ENCODE assay signal across 13 cellular contexts in the genomic region with DNA sequence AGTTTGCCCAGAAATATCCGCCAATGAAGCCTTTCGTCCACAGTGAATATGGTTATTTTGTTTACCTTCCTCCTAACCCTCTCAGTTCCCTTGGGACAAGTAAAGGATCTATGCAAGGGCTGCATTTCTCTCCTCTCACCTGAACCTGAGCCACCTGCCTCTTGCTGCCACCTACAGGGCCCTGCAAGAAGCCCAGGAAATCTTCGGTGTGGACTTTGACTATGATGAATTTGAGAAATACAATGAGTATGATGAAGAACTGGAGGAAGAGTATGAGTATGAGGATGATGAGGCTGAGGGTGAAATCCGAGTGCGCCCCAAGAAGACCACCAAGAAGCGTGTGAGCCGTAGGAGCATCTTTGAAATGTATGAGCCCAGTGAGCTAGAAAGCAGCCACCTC. TPM values are rescaled to one million over a fixed set of nuclear protein-coding genes. Genes with fewer than 3 reads are reported as not detected.
DNase-seq lines count a peak whose midpoint lies in the region; ATAC-seq, FAIRE-seq and TF ChIP-seq lines count a peak whose summit lies in the region.
"Had no signal": no experiment of that assay in that cellular context is flagged by ENCODE, and none has a peak within 500 bp of the region (broad histone marks: within the 10 kb centered on the region; RNA-seq: fewer than 3 reads in every experiment).

No MANE protein-coding gene starts in this region.

- no peak overlapping the region for H3K4me2 ChIP-seq in SK-N-SH

- H3K4me1 ChIP-seq in Caco-2, result no peaks in the 10 kb centered on the region
- H3K4me1 ChIP-seq in HEK293 (ENCODE audit: control insufficient read depth, insufficient read depth, low read length), result no peaks in the 10 kb centered on the region
- no peaks in the 10 kb centered on the region for H3K4me1 ChIP-seq in SK-N-SH (ENCODE audit: control insufficient read depth in 1 of 2, insufficient read depth in 2 of 2, low read depth in 1 of 2, low read length in 1 of 2)
- no peaks in the 10 kb centered on the region for H3K4me1 ChIP-seq in kidney (ENCODE audit: control insufficient read depth in 1 of 2, insufficient read depth in 1 of 2, low read depth in 1 of 2, low read length in 2 of 2)

- H3K36me3 Mint-ChIP-seq in Caco-2 (ENCODE audit: insufficient read depth, unreplicated experiment), result peaks cover 98% of the 10 kb centered on the region

- TF ChIP-seq CTCF in Caco-2 (IDR thresholded peaks at IDR 0.05; ENCODE audit: insufficient read depth in 1 of 2, low read depth in 1 of 2, low read length in 1 of 2, severe bottlenecking in 1 of 2, unreplicated experiment in 1 of 2), result peak in 1 of 2 experiments; percentile 88
- no peak for TF ChIP-seq CTCF in HEK293 (tag by site-specific recombination; IDR thresholded peaks at IDR 0.05)
- no peak; the same call in 1 of the 2 replicates for TF ChIP-seq CTCF in SK-N-SH (IDR thresholded peaks at IDR 0.05)
- TF ChIP-seq CTCF in kidney (IDR thresholded peaks at IDR 0.05; ENCODE audit: borderline replicate concordance, extremely low read depth, insufficient read depth), result peak; percentile 24

- TF ChIP-seq EP300 in SK-N-SH (IDR thresholded peaks at IDR 0.05; ENCODE audit: borderline replicate concordance in 1 of 2, low read depth in 1 of 2, low read length in 1 of 2), result no peak

- no peaks in the 10 kb centered on the region for H4K20me1 ChIP-seq in SK-N-SH (ENCODE audit: insufficient read depth)

- ATAC-seq in HG03469 (IDR thresholded peaks at IDR 0.05; ENCODE audit: unreplicated experiment), result no peak

- intact Hi-C loops in Caco-2 (cut with micrococcal nuclease; ENCODE audit: unreplicated experiment), result loop anchor here (1.0 kb wide), 2 partner anchors 22 to 31 kb away; partner anchors contain the start of gene BLTP2
- intact Hi-C loops in kidney (cut with DNase I), result no loop called here

- DNase-seq in Caco-2 (peak; percentile 50 to 59), SK-N-SH (no peak), kidney (no peak), superior temporal gyrus (ENCODE audit: extremely low spot score) (no peak), 8988T (no peak), UCSD-AML1 (lab: John Stamatoyannopoulos, UW; ENCODE audit: unreplicated experiment) (no peak)
- DNase-seq: activated CD4-positive, alpha-beta T cell treated with anti-CD3 and anti-CD28 coated beads, Interleukin-2, amount 50 U/mL, for 48 hours; NCI-H226; retina; stimulated activated naive CD4-positive, alpha-beta T cell treated with Interleukin-2 at 50 U/mL for 16 hours had no signal

- H2AFZ ChIP-seq in SK-N-SH (ENCODE audit: low read depth), result no peak overlapping the region

- H3K9ac ChIP-seq in SK-N-SH (no peak overlapping the region), kidney (ENCODE audit: low read length in 2 of 2) (no peak overlapping the region)

- H3K36me3 ChIP-seq in Caco-2 (ENCODE audit: control insufficient read depth, insufficient read depth, low read length) (peaks cover 18% of the 10 kb centered on the region), HEK293 (ENCODE audit: control insufficient read depth in 2 of 2, insufficient read depth in 1 of 2, low read length in 2 of 2) (peaks cover 90 to 95% of the 10 kb centered on the region in 2 experiments), SK-N-SH (replicated peaks in 1 of 2; ENCODE audit: control insufficient read depth in 1 of 2, insufficient read depth in 2 of 2, low read length in 1 of 2) (peaks cover 72 to 86% of the 10 kb centered on the region in 2 experiments), kidney (ENCODE audit: control insufficient read depth in 1 of 2, insufficient read depth in 2 of 2, low read length in 2 of 2) (peaks cover 69 to 82% of the 10 kb centered on the region in 2 donors)

- H3K9me3 ChIP-seq in Caco-2, result no peaks in the 10 kb centered on the region
- no peaks in the 10 kb centered on the region for H3K9me3 ChIP-seq in HEK293 (ENCODE audit: control insufficient read depth, insufficient read depth, low read depth, low read length)
- H3K9me3 ChIP-seq in SK-N-SH, result no peaks in the 10 kb centered on the region
- H3K9me3 ChIP-seq in kidney (ENCODE audit: control insufficient read depth in 1 of 2, low read length in 2 of 2), result no peaks in the 10 kb centered on the region

- POLR2A ChIA-PET in Caco-2 (lab: Charles Lee) (interaction anchor here (1.0 to 1.1 kb wide), 2 partner anchors 31 to 35 kb away, joined by 3 read pairs; partner anchors contain the start of gene BLTP2), HEK293 (lab: Yijun Ruan, JAX) (interaction anchor here (1.0 to 2.2 kb wide), 3 partner anchors 14 to 44 kb away, joined by 6 to 13 read pairs (median 8); partner anchors contain the start of genes RPL23A, SDF2 and SUPT6H), SK-N-SH (lab: Yijun Ruan, JAX) (no interaction called here)

- no peak overlapping the region for H3K27ac Mint-ChIP-seq in Caco-2 (ENCODE audit: unreplicated experiment)

- CTCF ChIA-PET in Caco-2 (lab: Charles Lee), result interaction anchor here (0.7 to 2.1 kb wide), 3 partner anchors 29 to 57 kb away, joined by 3 to 11 read pairs (median 8); partner anchors contain the start of gene BLTP2
- CTCF ChIA-PET in HEK293 (lab: Yijun Ruan, JAX), result interaction anchor here (0.8 to 1.9 kb wide), 7 partner anchors 14 to 135 kb away, joined by 3 to 18 read pairs (median 5); partner anchors contain the start of genes SDF2 and SUPT6H
- CTCF ChIA-PET in SK-N-SH (lab: Yijun Ruan, JAX), result interaction anchor here (1.1 to 1.9 kb wide), 4 partner anchors 14 to 49 kb away, joined by 3 to 7 read pairs (median 4); partner anchors contain the start of genes BLTP2 and SUPT6H

- H3K79me2 ChIP-seq in SK-N-SH (ENCODE audit: insufficient read depth), result peaks cover 2% of the 10 kb centered on the region; the same call in 1 of the 2 replicates

- no TSS peak for BruUV-seq in Caco-2 (replicated peaks; lab: Mats Ljungman, UMichigan)

- no peak overlapping the region for H3K4me3 Mint-ChIP-seq in Caco-2 (ENCODE audit: unreplicated experiment)
- H3K4me3 Mint-ChIP-seq: central memory CD8-positive, alpha-beta T cell had no signal

- no peak for FAIRE-seq in kidney (lab: Jason Lieb, UNC)

- no peaks in the 10 kb centered on the region for H3F3A ChIP-seq in SK-N-SH (replicated peaks; ENCODE audit: insufficient read depth)

- H3K27ac ChIP-seq in HEK293 (ENCODE audit: extremely low read depth, low read depth, low read length) (no peak overlapping the region), SK-N-SH (ENCODE audit: low read depth in 2 of 2, low read length in 1 of 2) (no peak overlapping the region), kidney (ENCODE audit: low read depth in 2 of 2, low read length in 2 of 2) (no peak overlapping the region)

- 89% methylated on average over 7 of the region's 7 CpGs for WGBS in SK-N-SH (ENCODE audit: low lambda C conversion rate)

- H3K4me3 ChIP-seq in Caco-2 (ENCODE audit: low read depth, low read length) (no peak overlapping the region), HEK293 (ENCODE audit: low read depth, low read length) (no peak overlapping the region), SK-N-SH (ENCODE audit: low read depth in 2 of 2, low read length in 1 of 2) (no peak overlapping the region), kidney (ENCODE audit: low read length in 2 of 2) (no peak overlapping the region)

- no peaks in the 10 kb centered on the region for H3K9me2 ChIP-seq in SK-N-SH

- no peaks in the 10 kb centered on the region for H3K9me3 Mint-ChIP-seq in Caco-2 (ENCODE audit: unreplicated experiment)
- H3K9me3 Mint-ChIP-seq: central memory CD8-positive, alpha-beta T cell had no signal

- peak; percentile 13; the same call in 1 of the 2 replicates for TF ChIP-seq RAD21 in SK-N-SH (IDR thresholded peaks at IDR 0.05; ENCODE audit: low read length)

- H3K27me3 ChIP-seq in Caco-2 (replicated peaks; ENCODE audit: control insufficient read depth, insufficient read depth, low read length), result no peaks in the 10 kb centered on the region
- H3K27me3 ChIP-seq in SK-N-SH (ENCODE audit: insufficient read depth), result no peaks in the 10 kb centered on the region

- no peaks in the 10 kb centered on the region for H3K4me1 Mint-ChIP-seq in Caco-2 (ENCODE audit: low read depth, unreplicated experiment)
- H3K4me1 Mint-ChIP-seq: central memory CD8-positive, alpha-beta T cell had no signal

- H3K27me3 Mint-ChIP-seq in Caco-2 (ENCODE audit: insufficient read depth, unreplicated experiment), result no peaks in the 10 kb centered on the region
- H3K27me3 Mint-ChIP-seq: central memory CD8-positive, alpha-beta T cell had no signal

TF ChIP-seq in SK-N-SH, 30 proteins besides CTCF, POLR2A, EP300 and RAD21 (continues in another document):
- no peak for TF ChIP-seq MEF2A (IDR thresholded peaks at IDR 0.05; ENCODE audit: borderline replicate concordance, low read depth)

RNA-seq across cellular contexts. Expression of gene SUPT6H, which starts 14.0 kb away (rescaled TPM):
- total RNA-seq in Caco-2 (2022), result 127 and 129 TPM in 2 replicates
- 26.7 and 26.9 TPM in 2 replicates for polyA plus RNA-seq in SK-N-SH (2012; rRNA removed)
- 20.0 and 21.4 TPM in 2 replicates for polyA plus RNA-seq in SK-N-SH (2012; cell fraction: cytosol; rRNA removed)
- 55.7 and 68.8 TPM in 2 replicates for polyA plus RNA-seq in SK-N-SH (2012; cell fraction: nucleus; rRNA removed)
- 61.5 TPM for total RNA-seq in kidney
- 21.4 TPM for polyA plus RNA-seq in kidney (ENCODE audit: insufficient read depth, low read depth, low replicate concordance)

RNA-seq across cellular contexts. Expression of gene SDF2, which starts 14.3 kb away (rescaled TPM):
- total RNA-seq in Caco-2 (2022), result 63.5 and 64.9 TPM in 2 replicates
- 108 and 114 TPM in 2 replicates for polyA plus RNA-seq in SK-N-SH (2012; rRNA removed)
- 95.8 and 104 TPM in 2 replicates for polyA plus RNA-seq in SK-N-SH (2012; cell fraction: cytosol; rRNA removed)
- 49.4 and 69.0 TPM in 2 replicates for polyA plus RNA-seq in SK-N-SH (2012; cell fraction: nucleus; rRNA removed)
- total RNA-seq in kidney, result 54.3 TPM
- 101 TPM for polyA plus RNA-seq in kidney (ENCODE audit: insufficient read depth, low read depth, low replicate concordance)

RNA-seq across cellular contexts. Expression of gene BLTP2, which starts 31.0 kb away (rescaled TPM):
- total RNA-seq in Caco-2 (2022) (154 and 176 TPM in 2 replicates), kidney (140 TPM)
- polyA plus RNA-seq in SK-N-SH (2012; rRNA removed) (46.4 and 77.8 TPM in 2 replicates), kidney (ENCODE audit: insufficient read depth, low read depth, low replicate concordance) (35.1 TPM)
- 33.6 and 42.3 TPM in 2 replicates for polyA plus RNA-seq in SK-N-SH (2012; cell fraction: cytosol; rRNA removed)
- polyA plus RNA-seq in SK-N-SH (2012; cell fraction: nucleus; rRNA removed), result 70.9 and 98.6 TPM in 2 replicates

RNA-seq across cellular contexts. Expression of gene PROCA1, which starts 35.7 kb away (rescaled TPM):
- total RNA-seq in Caco-2 (2022) (4.1 and 4.4 TPM in 2 replicates), kidney (3.4 TPM)
- polyA plus RNA-seq in SK-N-SH (2012; rRNA removed) (6.4 and 7.1 TPM in 2 replicates), kidney (ENCODE audit: insufficient read depth, low read depth, low replicate concordance) (3.5 TPM)
- polyA plus RNA-seq in SK-N-SH (2012; cell fraction: cytosol; rRNA removed), result 2.3 and 3.3 TPM in 2 replicates
- 41.6 and 58.1 TPM in 2 replicates for polyA plus RNA-seq in SK-N-SH (2012; cell fraction: nucleus; rRNA removed)

RNA-seq across cellular contexts. Expression of gene RAB34, which starts 41.7 kb away (rescaled TPM):
- 1.2 and 1.8 TPM in 2 replicates for total RNA-seq in Caco-2 (2022)
- 0.06 and 0.18 TPM in 2 replicates for polyA plus RNA-seq in SK-N-SH (2012; rRNA removed)
- 0.03 and 0.22 TPM in 2 replicates for polyA plus RNA-seq in SK-N-SH (2012; cell fraction: cytosol; rRNA removed)
- polyA plus RNA-seq in SK-N-SH (2012; cell fraction: nucleus; rRNA removed), result 0.50 and 0.54 TPM in 2 replicates
- total RNA-seq in kidney, result 119 TPM
- polyA plus RNA-seq in kidney (ENCODE audit: insufficient read depth, low read depth, low replicate concordance), result 128 TPM

Comparison
In these comparisons a context has a peak if more than half of its experiments do, and no peak if none do; other contexts are left out.
1. DNase-seq: peak in Caco-2 (2 of 2); none in SK-N-SH (single experiment), kidney (single experiment), superior temporal gyrus (single experiment), 8988T (single experiment) and UCSD-AML1 (single experiment).